ENCODE assay signal across 14 cellular contexts in genomic region chr5:80962630-80963520, GRCh38. TPM values are rescaled to one million over a fixed set of nuclear protein-coding genes. Genes with fewer than 3 reads are reported as not detected.
DNase-seq lines count a peak whose midpoint lies in the region; ATAC-seq and TF ChIP-seq lines count a peak whose summit lies in the region.
"Had no signal": no experiment of that assay in that cellular context is flagged by ENCODE, and none has a peak within 500 bp of the region (broad histone marks: within the 10 kb centered on the region; RNA-seq: fewer than 3 reads in every experiment).

No MANE protein-coding gene starts in this region.

- H3K36me3 Mint-ChIP-seq in natural killer cell treated with Interleukin-12 subunit alpha and Interleukin-12 subunit beta and Interleukin-15 and Interleukin-18, amount 100 ng/mL, for 72 hours, result peaks cover 12% of the 10 kb centered on the region
- no peaks in the 10 kb centered on the region for H3K36me3 Mint-ChIP-seq in natural killer cell
- H3K36me3 Mint-ChIP-seq in osteocyte (ENCODE audit: unreplicated experiment), result peaks cover 3% of the 10 kb centered on the region

- H3K27ac Mint-ChIP-seq in natural killer cell treated with Interleukin-12 subunit alpha and Interleukin-12 subunit beta and Interleukin-15 and Interleukin-18, amount 100 ng/mL, for 72 hours, result no peak overlapping the region
- H3K27ac Mint-ChIP-seq in natural killer cell (no peak overlapping the region), osteocyte (ENCODE audit: unreplicated experiment) (no peak overlapping the region)

- peaks cover 21 to 46% of the 10 kb centered on the region in 2 donors for H3K27me3 Mint-ChIP-seq in natural killer cell treated with Interleukin-12 subunit alpha and Interleukin-12 subunit beta and Interleukin-15 and Interleukin-18, amount 100 ng/mL, for 72 hours
- H3K27me3 Mint-ChIP-seq in natural killer cell (ENCODE audit: low read depth in 2 of 2) (peaks cover 21 to 35% of the 10 kb centered on the region in 2 donors), osteocyte (ENCODE audit: unreplicated experiment) (peaks cover 54% of the 10 kb centered on the region)

- H3K9me3 Mint-ChIP-seq in natural killer cell treated with Interleukin-12 subunit alpha and Interleukin-12 subunit beta and Interleukin-15 and Interleukin-18, amount 100 ng/mL, for 72 hours, result no peaks in the 10 kb centered on the region
- H3K9me3 Mint-ChIP-seq in natural killer cell (no peaks in the 10 kb centered on the region), osteocyte (ENCODE audit: unreplicated experiment) (no peaks in the 10 kb centered on the region)

- no peak for TF ChIP-seq CTCF in natural killer cell (IDR thresholded peaks at IDR 0.05)
- TF ChIP-seq CTCF in WI38 (IDR thresholded peaks at IDR 0.05; ENCODE audit: low read depth, low read length), result no peak
- TF ChIP-seq CTCF in osteocyte (IDR thresholded peaks at IDR 0.05), result no peak
- no peak for TF ChIP-seq CTCF in GM13977 (IDR thresholded peaks at IDR 0.05; ENCODE audit: extremely low read depth, insufficient read depth, missing control alignments)

- H3K4me3 Mint-ChIP-seq in natural killer cell treated with Interleukin-12 subunit alpha and Interleukin-12 subunit beta and Interleukin-15 and Interleukin-18, amount 100 ng/mL, for 72 hours, result peak overlapping the region; percentile 30
- H3K4me3 Mint-ChIP-seq in natural killer cell, result no peak overlapping the region
- H3K4me3 Mint-ChIP-seq in osteocyte (ENCODE audit: unreplicated experiment), result no peak overlapping the region

- intact Hi-C loops in natural killer cell (cut with micrococcal nuclease), result loop anchor here (5.0 kb wide), 1 partner anchor 206 kb away; no protein-coding TSS in a partner anchor

- peak overlapping the region; percentile 81 for H3K4me3 ChIP-seq in WI38 (ENCODE audit: low read depth, low read length)

- in situ Hi-C loops in GM13977 (cut with MboI; ENCODE audit: low pct_unique_long_range_greater_than_20kb, low sequenced_read_pairs, unreplicated experiment), result no loop called here

- no peak for DNase-seq in natural killer cell treated with Interleukin-12 subunit alpha and Interleukin-12 subunit beta and Interleukin-15 and Interleukin-18, amount 100 ng/mL, for 72 hours (ENCODE audit: low spot score)
- DNase-seq in natural killer cell, result no peak
- peak; percentile 29 for DNase-seq in fibroblast of peridontal ligament (ENCODE audit: extremely low read depth)
- no peak for DNase-seq in NCI-H2171 (lab: John Stamatoyannopoulos, UW)
- DNase-seq in osteocyte (ENCODE audit: extremely low spot score, unreplicated experiment), result no peak
- no peak for DNase-seq in GM13977 (ENCODE audit: low spot score)
- DNase-seq in AML-193 (lab: John Stamatoyannopoulos, UW), result no peak
- DNase-seq: C1 segment of cervical spinal cord, foreskin melanocyte, GF-D8, islet precursor cell, NCI-H1105, NCI-H446 had no signal

- no peak for ATAC-seq in natural killer cell treated with Interleukin-12 subunit alpha and Interleukin-12 subunit beta and Interleukin-15 and Interleukin-18, amount 100 ng/mL, for 72 hours
- ATAC-seq in natural killer cell, result no peak

- peaks cover 19 to 42% of the 10 kb centered on the region in 2 donors for H3K4me1 Mint-ChIP-seq in natural killer cell treated with Interleukin-12 subunit alpha and Interleukin-12 subunit beta and Interleukin-15 and Interleukin-18, amount 100 ng/mL, for 72 hours (ENCODE audit: low read depth in 2 of 2)
- H3K4me1 Mint-ChIP-seq in natural killer cell, result peaks cover 23 to 30% of the 10 kb centered on the region in 2 donors
- H3K4me1 Mint-ChIP-seq in osteocyte (ENCODE audit: unreplicated experiment), result peaks cover 18% of the 10 kb centered on the region

RNA-seq across cellular contexts. Expression of gene RASGRF2, which starts 2.7 kb away (rescaled TPM):
- total RNA-seq in natural killer cell treated with Interleukin-12 subunit alpha and Interleukin-12 subunit beta and Interleukin-15 and Interleukin-18, amount 100 ng/mL, for 72 hours, result 1 to 10 TPM; 2.3 to 6.7 TPM
- total RNA-seq in natural killer cell (10 to 100 TPM in 1 of 3 donors, 1 to 10 TPM in 2; 5.6 to 10.1 (median 6.1) TPM), osteocyte (0.05 TPM in 2 replicates)
